Comparison of ENCODE assay signal across 12 cellular contexts in genomic region chr12:114661245-114661644, GRCh38. TPM values are rescaled to one million over a fixed set of nuclear protein-coding genes. Genes with fewer than 3 reads are reported as not detected.
"Had no signal": no experiment of that assay in that cellular context is flagged by ENCODE, and none has a peak within 500 bp of the region (broad histone marks: within the 10 kb centered on the region; RNA-seq: fewer than 3 reads in every experiment).

No MANE protein-coding gene starts in this region.

- H3K36me3 ChIP-seq: esophagus muscularis mucosa, heart left ventricle, vagina had no signal

- H3K27ac ChIP-seq: esophagus muscularis mucosa, heart left ventricle, vagina had no signal

- H3K9me3 ChIP-seq: esophagus muscularis mucosa, heart left ventricle, vagina had no signal

- H3K27me3 ChIP-seq: vagina had no signal

- H3K4me3 ChIP-seq: esophagus muscularis mucosa, heart left ventricle, vagina had no signal

- DNase-seq: effector memory CD8-positive, alpha-beta T cell; foreskin melanocyte; heart left ventricle; hippocampal formation; kidney glomerular epithelial cell; naive thymus-derived CD4-positive, alpha-beta T cell; nephron progenitor cell; small intestine; stimulated activated CD4-positive, alpha-beta T cell treated with anti-CD3 and anti-CD28 coated beads, Interleukin-12 subunit alpha, Interleukin-12 subunit beta, amount 100 ng/mL, for 4 hours; stimulated activated naive CD4-positive, alpha-beta T cell had no signal

RNA-seq across cellular contexts. Expression of gene TBX3, which starts 22.7 kb away (rescaled TPM):
- total RNA-seq: naive thymus-derived CD4-positive, alpha-beta T cell had no signal
- polyA plus RNA-seq: naive thymus-derived CD4-positive, alpha-beta T cell had no signal
